In the genomic region with DNA sequence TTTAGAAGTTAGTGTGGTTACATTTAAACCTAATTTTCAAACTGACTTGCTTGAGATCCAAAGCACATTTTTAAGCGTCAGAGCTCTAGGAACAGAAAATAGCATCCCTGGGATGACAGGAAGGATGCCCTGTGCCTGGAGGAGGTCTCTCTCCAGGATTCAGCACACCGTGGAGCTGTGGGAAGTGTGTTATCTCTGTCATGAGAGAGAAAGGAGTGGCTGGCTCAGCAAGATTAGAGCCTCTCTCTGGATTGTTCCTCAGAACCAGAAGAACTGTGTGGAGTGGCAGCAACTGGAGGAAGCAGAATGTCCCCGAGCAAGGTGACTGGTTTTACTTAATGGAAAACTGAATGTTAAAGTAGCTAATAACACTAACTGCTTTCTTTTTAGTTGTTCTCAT, we compare ENCODE assay signal across 21 cellular contexts.
A peak's percentile ranks its signal among the peaks of the same experiment; 100 is the strongest.
DNase-seq lines count a peak whose midpoint lies in the region; ATAC-seq and TF ChIP-seq lines count a peak whose summit lies in the region.
"Had no signal": no experiment of that assay in that cellular context is flagged by ENCODE, and none has a peak within 500 bp of the region (broad histone marks: within the 10 kb centered on the region; RNA-seq: fewer than 3 reads in every experiment).

No MANE protein-coding gene starts in this region.

- no peak for ATAC-seq in HG02884 (IDR thresholded peaks at IDR 0.05; ENCODE audit: unreplicated experiment)

- H3K9me3 Mint-ChIP-seq in nephron, result peaks cover under 1% of the 10 kb centered on the region

- peak overlapping the region in 2 of 3 experiments; percentile 47 to 57 for H3K27ac Mint-ChIP-seq in nephron
- H3K27ac Mint-ChIP-seq: CD4-positive, alpha-beta T cell had no signal

- H3K27me3 ChIP-seq in esophagus muscularis mucosa, result no peaks in the 10 kb centered on the region
- H3K27me3 ChIP-seq in right atrium auricular region, result no peaks in the 10 kb centered on the region
- H3K27me3 ChIP-seq: BLaER1 had no signal

- H3K36me3 Mint-ChIP-seq in nephron (ENCODE audit: low read depth), result no peaks in the 10 kb centered on the region

- DNase-seq in esophagus muscularis mucosa (ENCODE audit: extremely low spot score), result no peak
- DNase-seq in right atrium auricular region (ENCODE audit: low spot score), result no peak
- DNase-seq in smooth muscle cell of the brain vasculature (ENCODE audit: low read depth, low spot score), result peak; percentile 21
- no peak for DNase-seq in islet precursor cell
- DNase-seq in globus pallidus (ENCODE audit: low spot score), result no peak
- DNase-seq: ACHN; CD4-positive, alpha-beta T cell; COR-L47; DMS79; H7; NCI-H1092 treated with DMSO at 0.1 percent for 48 hours; NCI-H1436 treated with DMSO at 0.1 percent for 48 hours; NCI-H2081 treated with DMSO at 0.1 percent for 48 hours; NCI-H2171 treated with DMSO at 0.1 percent for 48 hours; NCI-H526; SHP77 treated with DMSO at 0.1 percent for 48 hours had no signal

- H3K36me3 ChIP-seq in esophagus muscularis mucosa (no peaks in the 10 kb centered on the region), right atrium auricular region (no peaks in the 10 kb centered on the region)
- H3K36me3 ChIP-seq: BLaER1 had no signal

- H3K9me3 ChIP-seq in esophagus muscularis mucosa, result no peaks in the 10 kb centered on the region
- H3K9me3 ChIP-seq in right atrium auricular region, result no peaks in the 10 kb centered on the region
- H3K9me3 ChIP-seq: BLaER1 had no signal

- H3K4me1 ChIP-seq in esophagus muscularis mucosa (peaks cover 0 to 32% (median 27%) of the 10 kb centered on the region in 4 donors), right atrium auricular region (peaks cover 0 to 11% of the 10 kb centered on the region in 2 donors)

- TF ChIP-seq CTCF in esophagus muscularis mucosa (IDR thresholded peaks at IDR 0.05), result no peak
- TF ChIP-seq CTCF in right atrium auricular region (IDR thresholded peaks at IDR 0.05), result no peak
- TF ChIP-seq CTCF in nephron (IDR thresholded peaks at IDR 0.05; ENCODE audit: unreplicated experiment in 3 of 3), result no peak

- H3K4me3 Mint-ChIP-seq in nephron, result peak overlapping the region in 1 of 3 experiments; percentile 40
- H3K4me3 Mint-ChIP-seq: CD4-positive, alpha-beta T cell had no signal

- peaks cover 17% of the 10 kb centered on the region for H3K4me1 Mint-ChIP-seq in nephron

- no peak for TF ChIP-seq POLR2A in esophagus muscularis mucosa (IDR thresholded peaks at IDR 0.05; ENCODE audit: low read depth)

- H3K27ac ChIP-seq in esophagus muscularis mucosa (replicated peaks in 1 of 4), result peak overlapping the region in 3 of 4 donors; percentile 3 to 57 (median 35)
- peak overlapping the region; percentile 29 to 68 for H3K27ac ChIP-seq in right atrium auricular region
- H3K27ac ChIP-seq: BLaER1, KMS-11, SK-N-MC had no signal

- no peak for TF ChIP-seq EP300 in esophagus muscularis mucosa (IDR thresholded peaks at IDR 0.05)

- H3K27me3 Mint-ChIP-seq in nephron (ENCODE audit: low read depth), result peaks cover 3% of the 10 kb centered on the region
- H3K27me3 Mint-ChIP-seq: CD4-positive, alpha-beta T cell had no signal

- intact Hi-C loops in esophagus muscularis mucosa (cut with DNase I), result no loop called here

- H3K4me3 ChIP-seq in esophagus muscularis mucosa (no peak overlapping the region), right atrium auricular region (no peak overlapping the region)
- H3K4me3 ChIP-seq: BLaER1, SK-N-MC had no signal

- 44% methylated on average over 3 of the region's 3 CpGs for WGBS in esophagus muscularis mucosa
